ENCODE assay signal across 1 cellular context in genomic region chr10:101291254-101292193, GRCh38.
TF ChIP-seq lines count a peak whose summit lies in the region.

No MANE protein-coding gene starts in this region.

TF ChIP-seq in K562, 482 proteins besides CTCF, POLR2A, EP300 and RAD21 (continued from another document):
- TF ChIP-seq ZBTB40 (IDR thresholded peaks at IDR 0.05) (no peak), ZBTB40 (CRISPR knock-in tag; IDR thresholded peaks at IDR 0.05) (no peak), E2F8 (IDR thresholded peaks at IDR 0.05; ENCODE audit: low read depth, partially characterized antibody) (no peak), RREB1 (CRISPR knock-in tag; IDR thresholded peaks at IDR 0.05) (no peak), ZBTB33 (CRISPR knock-in tag; IDR thresholded peaks at IDR 0.05) (peak; percentile 70), ESRRA (IDR thresholded peaks at IDR 0.05; ENCODE audit: borderline replicate concordance, low read depth) (0 out of 2 replicates have a peak, but pooled peaks have one; percentile 20), IRF1 (CRISPR knock-in tag; IDR thresholded peaks at IDR 0.05; ENCODE audit: borderline replicate concordance) (no peak), EGR1 (conservative IDR thresholded peaks at IDR 0.05) (peak; percentile 55), ZBTB7A (IDR thresholded peaks at IDR 0.05; ENCODE audit: borderline replicate concordance, control insufficient read depth, low read depth, low read length) (peak; percentile 85; the same call in 1 of the 2 replicates), ZFX (CRISPR knock-in tag; IDR thresholded peaks at IDR 0.05) (no peak; the same call in none of the 2 replicates), SPI1 (IDR thresholded peaks at IDR 0.05; ENCODE audit: borderline replicate concordance, low read depth, low read length) (no peak)
- TF ChIP-seq, protein P1, sequence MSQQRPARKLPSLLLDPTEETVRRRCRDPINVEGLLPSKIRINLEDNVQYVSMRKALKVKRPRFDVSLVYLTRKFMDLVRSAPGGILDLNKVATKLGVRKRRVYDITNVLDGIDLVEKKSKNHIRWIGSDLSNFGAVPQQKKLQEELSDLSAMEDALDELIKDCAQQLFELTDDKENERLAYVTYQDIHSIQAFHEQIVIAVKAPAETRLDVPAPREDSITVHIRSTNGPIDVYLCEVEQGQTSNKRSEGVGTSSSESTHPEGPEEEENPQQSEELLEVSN (IDR thresholded peaks at IDR 0.05; ENCODE audit: borderline replicate concordance in 1 of 2, extremely low read depth in 1 of 2, insufficient read depth in 1 of 2, insufficient read length in 1 of 2, low read depth in 1 of 2, low read length in 1 of 2, poor library complexity in 1 of 2, severe bottlenecking in 1 of 2): peak in 1 of 2 experiments; percentile 41
- TF ChIP-seq, protein P2, sequence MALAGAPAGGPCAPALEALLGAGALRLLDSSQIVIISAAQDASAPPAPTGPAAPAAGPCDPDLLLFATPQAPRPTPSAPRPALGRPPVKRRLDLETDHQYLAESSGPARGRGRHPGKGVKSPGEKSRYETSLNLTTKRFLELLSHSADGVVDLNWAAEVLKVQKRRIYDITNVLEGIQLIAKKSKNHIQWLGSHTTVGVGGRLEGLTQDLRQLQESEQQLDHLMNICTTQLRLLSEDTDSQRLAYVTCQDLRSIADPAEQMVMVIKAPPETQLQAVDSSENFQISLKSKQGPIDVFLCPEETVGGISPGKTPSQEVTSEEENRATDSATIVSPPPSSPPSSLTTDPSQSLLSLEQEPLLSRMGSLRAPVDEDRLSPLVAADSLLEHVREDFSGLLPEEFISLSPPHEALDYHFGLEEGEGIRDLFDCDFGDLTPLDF (CRISPR knock-in tag; IDR thresholded peaks at IDR 0.05): no peak
- TF ChIP-seq, protein P3, sequence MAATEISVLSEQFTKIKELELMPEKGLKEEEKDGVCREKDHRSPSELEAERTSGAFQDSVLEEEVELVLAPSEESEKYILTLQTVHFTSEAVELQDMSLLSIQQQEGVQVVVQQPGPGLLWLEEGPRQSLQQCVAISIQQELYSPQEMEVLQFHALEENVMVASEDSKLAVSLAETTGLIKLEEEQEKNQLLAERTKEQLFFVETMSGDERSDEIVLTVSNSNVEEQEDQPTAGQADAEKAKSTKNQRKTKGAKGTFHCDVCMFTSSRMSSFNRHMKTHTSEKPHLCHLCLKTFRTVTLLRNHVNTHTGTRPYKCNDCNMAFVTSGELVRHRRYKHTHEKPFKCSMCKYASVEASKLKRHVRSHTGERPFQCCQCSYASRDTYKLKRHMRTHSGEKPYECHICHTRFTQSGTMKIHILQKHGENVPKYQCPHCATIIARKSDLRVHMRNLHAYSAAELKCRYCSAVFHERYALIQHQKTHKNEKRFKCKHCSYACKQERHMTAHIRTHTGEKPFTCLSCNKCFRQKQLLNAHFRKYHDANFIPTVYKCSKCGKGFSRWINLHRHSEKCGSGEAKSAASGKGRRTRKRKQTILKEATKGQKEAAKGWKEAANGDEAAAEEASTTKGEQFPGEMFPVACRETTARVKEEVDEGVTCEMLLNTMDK (IDR thresholded peaks at IDR 0.05; ENCODE audit: borderline replicate concordance, insufficient read depth, low read depth, low read length, poor library complexity, severe bottlenecking): peak; percentile 77
